Comparison of ENCODE assay signal across 1 cellular context in the genomic region with DNA sequence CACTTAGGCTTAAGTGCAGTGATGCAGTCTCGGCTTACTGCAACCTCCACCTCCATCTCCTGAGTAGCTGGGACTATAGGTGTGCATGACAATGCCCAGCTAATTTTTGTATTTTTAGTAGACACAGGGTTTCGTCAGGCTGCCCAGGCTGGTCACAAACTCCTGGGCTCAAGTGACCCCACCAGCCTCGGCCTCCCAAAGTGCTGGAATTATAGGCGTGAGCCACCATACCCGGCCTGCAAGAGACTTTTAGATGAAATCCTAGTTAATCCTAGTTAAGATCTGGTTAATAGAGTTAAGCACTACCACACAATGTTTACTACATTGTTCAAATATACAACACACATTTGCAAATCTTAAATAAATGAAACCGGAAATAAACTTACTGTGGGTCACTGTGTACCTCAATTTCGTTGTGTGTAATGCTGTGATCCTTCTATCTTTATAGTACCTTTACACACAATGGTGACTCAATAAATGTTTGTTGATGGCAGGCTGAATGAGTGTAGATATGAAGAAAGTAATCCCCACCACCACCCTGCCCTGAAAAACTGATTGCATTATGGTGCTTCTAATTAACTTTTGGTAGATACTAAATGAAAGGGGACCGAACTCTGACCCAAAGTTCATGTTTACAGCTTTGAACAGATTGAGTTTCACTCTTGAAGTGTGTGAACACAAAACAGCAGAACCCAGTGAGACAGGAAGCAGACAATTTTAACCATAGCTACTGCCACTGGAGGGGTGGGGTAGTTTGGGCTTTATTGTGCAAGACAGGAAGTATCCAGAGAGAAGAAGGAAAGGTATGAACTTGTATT.
TF ChIP-seq lines count a peak whose summit lies in the region.

No MANE protein-coding gene starts in this region.

TF ChIP-seq in K562, 482 proteins besides CTCF, POLR2A, EP300 and RAD21 (continued from another document and continues in another):
- no peak for TF ChIP-seq YY1 (IDR thresholded peaks at IDR 0.05; ENCODE audit: borderline replicate concordance in 1 of 3, control insufficient read depth in 1 of 3, extremely low read depth in 1 of 3, insufficient read depth in 3 of 3, insufficient read length in 1 of 3, insufficient replicate concordance in 2 of 3, low read depth in 1 of 3, low read length in 2 of 3)
- TF ChIP-seq CBX8 (IDR thresholded peaks at IDR 0.05; ENCODE audit: borderline replicate concordance, extremely low read depth, low read depth, low read length, poor library complexity, severe bottlenecking): no peak
- TF ChIP-seq, protein P1, sequence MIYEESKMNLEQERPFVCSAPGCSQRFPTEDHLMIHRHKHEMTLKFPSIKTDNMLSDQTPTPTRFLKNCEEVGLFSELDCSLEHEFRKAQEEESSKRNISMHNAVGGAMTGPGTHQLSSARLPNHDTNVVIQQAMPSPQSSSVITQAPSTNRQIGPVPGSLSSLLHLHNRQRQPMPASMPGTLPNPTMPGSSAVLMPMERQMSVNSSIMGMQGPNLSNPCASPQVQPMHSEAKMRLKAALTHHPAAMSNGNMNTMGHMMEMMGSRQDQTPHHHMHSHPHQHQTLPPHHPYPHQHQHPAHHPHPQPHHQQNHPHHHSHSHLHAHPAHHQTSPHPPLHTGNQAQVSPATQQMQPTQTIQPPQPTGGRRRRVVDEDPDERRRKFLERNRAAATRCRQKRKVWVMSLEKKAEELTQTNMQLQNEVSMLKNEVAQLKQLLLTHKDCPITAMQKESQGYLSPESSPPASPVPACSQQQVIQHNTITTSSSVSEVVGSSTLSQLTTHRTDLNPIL (CRISPR knock-in tag; IDR thresholded peaks at IDR 0.05): no peak
- no peak for TF ChIP-seq SRF (CRISPR knock-in tag; IDR thresholded peaks at IDR 0.05)
- no peak for TF ChIP-seq ZNF699 (CRISPR knock-in tag; IDR thresholded peaks at IDR 0.05; ENCODE audit: insufficient replicate concordance)
- TF ChIP-seq FOXA1 (IDR thresholded peaks at IDR 0.05; ENCODE audit: borderline replicate concordance): no peak
- no peak; the same call in 1 of the 2 replicates for TF ChIP-seq KLF13 (tag; IDR thresholded peaks at IDR 0.05; ENCODE audit: borderline replicate concordance, low read depth)
- TF ChIP-seq POLR3G (IDR thresholded peaks at IDR 0.05; ENCODE audit: extremely low read depth, insufficient read length, insufficient replicate concordance): no peak
- peak; percentile 22 for TF ChIP-seq DACH1 (IDR thresholded peaks at IDR 0.05; ENCODE audit: partially characterized antibody)
- TF ChIP-seq, protein P2, sequence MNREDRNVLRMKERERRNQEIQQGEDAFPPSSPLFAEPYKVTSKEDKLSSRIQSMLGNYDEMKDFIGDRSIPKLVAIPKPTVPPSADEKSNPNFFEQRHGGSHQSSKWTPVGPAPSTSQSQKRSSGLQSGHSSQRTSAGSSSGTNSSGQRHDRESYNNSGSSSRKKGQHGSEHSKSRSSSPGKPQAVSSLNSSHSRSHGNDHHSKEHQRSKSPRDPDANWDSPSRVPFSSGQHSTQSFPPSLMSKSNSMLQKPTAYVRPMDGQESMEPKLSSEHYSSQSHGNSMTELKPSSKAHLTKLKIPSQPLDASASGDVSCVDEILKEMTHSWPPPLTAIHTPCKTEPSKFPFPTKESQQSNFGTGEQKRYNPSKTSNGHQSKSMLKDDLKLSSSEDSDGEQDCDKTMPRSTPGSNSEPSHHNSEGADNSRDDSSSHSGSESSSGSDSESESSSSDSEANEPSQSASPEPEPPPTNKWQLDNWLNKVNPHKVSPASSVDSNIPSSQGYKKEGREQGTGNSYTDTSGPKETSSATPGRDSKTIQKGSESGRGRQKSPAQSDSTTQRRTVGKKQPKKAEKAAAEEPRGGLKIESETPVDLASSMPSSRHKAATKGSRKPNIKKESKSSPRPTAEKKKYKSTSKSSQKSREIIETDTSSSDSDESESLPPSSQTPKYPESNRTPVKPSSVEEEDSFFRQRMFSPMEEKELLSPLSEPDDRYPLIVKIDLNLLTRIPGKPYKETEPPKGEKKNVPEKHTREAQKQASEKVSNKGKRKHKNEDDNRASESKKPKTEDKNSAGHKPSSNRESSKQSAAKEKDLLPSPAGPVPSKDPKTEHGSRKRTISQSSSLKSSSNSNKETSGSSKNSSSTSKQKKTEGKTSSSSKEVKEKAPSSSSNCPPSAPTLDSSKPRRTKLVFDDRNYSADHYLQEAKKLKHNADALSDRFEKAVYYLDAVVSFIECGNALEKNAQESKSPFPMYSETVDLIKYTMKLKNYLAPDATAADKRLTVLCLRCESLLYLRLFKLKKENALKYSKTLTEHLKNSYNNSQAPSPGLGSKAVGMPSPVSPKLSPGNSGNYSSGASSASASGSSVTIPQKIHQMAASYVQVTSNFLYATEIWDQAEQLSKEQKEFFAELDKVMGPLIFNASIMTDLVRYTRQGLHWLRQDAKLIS (CRISPR knock-in tag; IDR thresholded peaks at IDR 0.05): no peak
- TF ChIP-seq, protein P3, sequence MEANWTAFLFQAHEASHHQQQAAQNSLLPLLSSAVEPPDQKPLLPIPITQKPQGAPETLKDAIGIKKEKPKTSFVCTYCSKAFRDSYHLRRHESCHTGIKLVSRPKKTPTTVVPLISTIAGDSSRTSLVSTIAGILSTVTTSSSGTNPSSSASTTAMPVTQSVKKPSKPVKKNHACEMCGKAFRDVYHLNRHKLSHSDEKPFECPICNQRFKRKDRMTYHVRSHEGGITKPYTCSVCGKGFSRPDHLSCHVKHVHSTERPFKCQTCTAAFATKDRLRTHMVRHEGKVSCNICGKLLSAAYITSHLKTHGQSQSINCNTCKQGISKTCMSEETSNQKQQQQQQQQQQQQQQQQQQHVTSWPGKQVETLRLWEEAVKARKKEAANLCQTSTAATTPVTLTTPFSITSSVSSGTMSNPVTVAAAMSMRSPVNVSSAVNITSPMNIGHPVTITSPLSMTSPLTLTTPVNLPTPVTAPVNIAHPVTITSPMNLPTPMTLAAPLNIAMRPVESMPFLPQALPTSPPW (CRISPR knock-in tag; IDR thresholded peaks at IDR 0.05): peak; percentile 88
- TF ChIP-seq, protein P4, sequence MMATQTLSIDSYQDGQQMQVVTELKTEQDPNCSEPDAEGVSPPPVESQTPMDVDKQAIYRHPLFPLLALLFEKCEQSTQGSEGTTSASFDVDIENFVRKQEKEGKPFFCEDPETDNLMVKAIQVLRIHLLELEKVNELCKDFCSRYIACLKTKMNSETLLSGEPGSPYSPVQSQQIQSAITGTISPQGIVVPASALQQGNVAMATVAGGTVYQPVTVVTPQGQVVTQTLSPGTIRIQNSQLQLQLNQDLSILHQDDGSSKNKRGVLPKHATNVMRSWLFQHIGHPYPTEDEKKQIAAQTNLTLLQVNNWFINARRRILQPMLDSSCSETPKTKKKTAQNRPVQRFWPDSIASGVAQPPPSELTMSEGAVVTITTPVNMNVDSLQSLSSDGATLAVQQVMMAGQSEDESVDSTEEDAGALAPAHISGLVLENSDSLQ (IDR thresholded peaks at IDR 0.05): no peak
- TF ChIP-seq, protein P5, sequence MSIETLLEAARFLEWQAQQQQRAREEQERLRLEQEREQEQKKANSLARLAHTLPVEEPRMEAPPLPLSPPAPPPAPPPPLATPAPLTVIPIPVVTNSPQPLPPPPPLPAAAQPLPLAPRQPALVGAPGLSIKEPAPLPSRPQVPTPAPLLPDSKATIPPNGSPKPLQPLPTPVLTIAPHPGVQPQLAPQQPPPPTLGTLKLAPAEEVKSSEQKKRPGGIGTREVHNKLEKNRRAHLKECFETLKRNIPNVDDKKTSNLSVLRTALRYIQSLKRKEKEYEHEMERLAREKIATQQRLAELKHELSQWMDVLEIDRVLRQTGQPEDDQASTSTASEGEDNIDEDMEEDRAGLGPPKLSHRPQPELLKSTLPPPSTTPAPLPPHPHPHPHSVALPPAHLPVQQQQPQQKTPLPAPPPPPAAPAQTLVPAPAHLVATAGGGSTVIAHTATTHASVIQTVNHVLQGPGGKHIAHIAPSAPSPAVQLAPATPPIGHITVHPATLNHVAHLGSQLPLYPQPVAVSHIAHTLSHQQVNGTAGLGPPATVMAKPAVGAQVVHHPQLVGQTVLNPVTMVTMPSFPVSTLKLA (conservative IDR thresholded peaks at IDR 0.05): peak in 1 of 2 experiments; percentile 22; a peak in 1 of 4 replicates
- TF ChIP-seq JUNB (CRISPR knock-in tag; conservative IDR thresholded peaks at IDR 0.05): no peak
- TF ChIP-seq CEBPB (tag; IDR thresholded peaks at IDR 0.05): peak; percentile 99
- TF ChIP-seq, protein P6, sequence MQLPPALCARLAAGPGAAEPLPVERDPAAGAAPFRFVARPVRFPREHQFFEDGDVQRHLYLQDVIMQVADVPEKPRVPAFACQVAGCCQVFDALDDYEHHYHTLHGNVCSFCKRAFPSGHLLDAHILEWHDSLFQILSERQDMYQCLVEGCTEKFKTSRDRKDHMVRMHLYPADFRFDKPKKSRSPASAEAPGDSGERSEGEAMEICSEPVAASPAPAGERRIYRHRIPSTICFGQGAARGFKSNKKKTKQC (CRISPR knock-in tag; IDR thresholded peaks at IDR 0.05): no peak
- TF ChIP-seq, protein P7, sequence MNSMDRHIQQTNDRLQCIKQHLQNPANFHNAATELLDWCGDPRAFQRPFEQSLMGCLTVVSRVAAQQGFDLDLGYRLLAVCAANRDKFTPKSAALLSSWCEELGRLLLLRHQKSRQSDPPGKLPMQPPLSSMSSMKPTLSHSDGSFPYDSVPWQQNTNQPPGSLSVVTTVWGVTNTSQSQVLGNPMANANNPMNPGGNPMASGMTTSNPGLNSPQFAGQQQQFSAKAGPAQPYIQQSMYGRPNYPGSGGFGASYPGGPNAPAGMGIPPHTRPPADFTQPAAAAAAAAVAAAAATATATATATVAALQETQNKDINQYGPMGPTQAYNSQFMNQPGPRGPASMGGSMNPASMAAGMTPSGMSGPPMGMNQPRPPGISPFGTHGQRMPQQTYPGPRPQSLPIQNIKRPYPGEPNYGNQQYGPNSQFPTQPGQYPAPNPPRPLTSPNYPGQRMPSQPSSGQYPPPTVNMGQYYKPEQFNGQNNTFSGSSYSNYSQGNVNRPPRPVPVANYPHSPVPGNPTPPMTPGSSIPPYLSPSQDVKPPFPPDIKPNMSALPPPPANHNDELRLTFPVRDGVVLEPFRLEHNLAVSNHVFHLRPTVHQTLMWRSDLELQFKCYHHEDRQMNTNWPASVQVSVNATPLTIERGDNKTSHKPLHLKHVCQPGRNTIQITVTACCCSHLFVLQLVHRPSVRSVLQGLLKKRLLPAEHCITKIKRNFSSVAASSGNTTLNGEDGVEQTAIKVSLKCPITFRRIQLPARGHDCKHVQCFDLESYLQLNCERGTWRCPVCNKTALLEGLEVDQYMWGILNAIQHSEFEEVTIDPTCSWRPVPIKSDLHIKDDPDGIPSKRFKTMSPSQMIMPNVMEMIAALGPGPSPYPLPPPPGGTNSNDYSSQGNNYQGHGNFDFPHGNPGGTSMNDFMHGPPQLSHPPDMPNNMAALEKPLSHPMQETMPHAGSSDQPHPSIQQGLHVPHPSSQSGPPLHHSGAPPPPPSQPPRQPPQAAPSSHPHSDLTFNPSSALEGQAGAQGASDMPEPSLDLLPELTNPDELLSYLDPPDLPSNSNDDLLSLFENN (IDR thresholded peaks at IDR 0.05; ENCODE audit: low read depth in 2 of 2, low read length in 2 of 2): no peak
- no peak for TF ChIP-seq PYGO2 (tag; IDR thresholded peaks at IDR 0.05)
- TF ChIP-seq TBL1XR1 (IDR thresholded peaks at IDR 0.05; ENCODE audit: low read length in 2 of 2): no peak; a peak in 1 of 4 replicates
- TF ChIP-seq NCOA2 (IDR thresholded peaks at IDR 0.05; ENCODE audit: partially characterized antibody in 2 of 2): no peak
- no peak for TF ChIP-seq NR3C1 (CRISPR knock-in tag; IDR thresholded peaks at IDR 0.05)
- TF ChIP-seq ZNF551 (CRISPR knock-in tag; IDR thresholded peaks at IDR 0.05): no peak
- TF ChIP-seq NFRKB (IDR thresholded peaks at IDR 0.05; ENCODE audit: low read depth): 0 out of 2 replicates have a peak, but pooled peaks have one; percentile 33
- peak; percentile 59; the same call in 1 of the 2 replicates for TF ChIP-seq NR2C1 (IDR thresholded peaks at IDR 0.05)
- peak; percentile 72 for TF ChIP-seq NR2C1 (tag; IDR thresholded peaks at IDR 0.05)
- no peak for TF ChIP-seq L3MBTL2 (IDR thresholded peaks at IDR 0.05)
